In genomic region chr12:30448038-30448437, GRCh38 we compare ENCODE assay signal across 28 cellular contexts.
"Had no signal": no experiment of that assay in that cellular context is flagged by ENCODE, and none has a peak within 500 bp of the region (broad histone marks: within the 10 kb centered on the region; RNA-seq: fewer than 3 reads in every experiment).

No MANE protein-coding gene starts in this region.

- H3K4me3 ChIP-seq: gastrocnemius medialis, hepatocyte, pancreas, prostate gland, sigmoid colon, uterus had no signal

- H3K4me1 ChIP-seq: gastrocnemius medialis, pancreas, prostate gland, sigmoid colon, uterus had no signal

- H3K36me3 ChIP-seq: gastrocnemius medialis, pancreas, prostate gland, sigmoid colon, uterus had no signal

- H3K27ac ChIP-seq: epithelial cell of prostate, gastrocnemius medialis, hepatocyte, pancreas, prostate gland, sigmoid colon, uterus had no signal

- DNase-seq: activated CD4-positive, alpha-beta T cell treated with anti-CD3 and anti-CD28 coated beads for 36 hours; activated CD4-positive, CD25-positive, alpha-beta regulatory T cell; activated CD8-positive, alpha-beta memory T cell treated with anti-CD3 and anti-CD28 coated beads, Interleukin-2, amount 10 ng/mL, durations not matched to agents 7 days and 5 days; activated CD8-positive, alpha-beta T cell treated with anti-CD3 and anti-CD28 coated beads, Interleukin-2, amount 10 ng/mL, durations not matched to agents 7 days and 5 days; activated naive CD4-positive, alpha-beta T cell; activated T-cell treated with anti-CD3 and anti-CD28 coated beads for 4 hours; activated T-cell treated with anti-CD3 and anti-CD28 coated beads, Interleukin-2, amount 50 U/mL, for 72 hours; anterior cingulate cortex; endodermal cell; gastrocnemius medialis; midbrain; naive thymus-derived CD4-positive, alpha-beta T cell; pancreas; retina; sigmoid colon; small intestine; stimulated activated CD4-positive, alpha-beta T cell treated with anti-CD3 and anti-CD28 coated beads, Interleukin-4, amount 100 ng/mL, for 4 hours; stimulated activated CD8-positive, alpha-beta memory T cell treated with anti-CD3 and anti-CD28 coated beads, Interleukin-4, amount 100 ng/mL, for 48 hours; stimulated activated naive CD8-positive, alpha-beta T cell treated with anti-CD3 and anti-CD28 coated beads, Interleukin-15, amount 100 ng/mL, for 72 hours; substantia nigra; uterus had no signal

- H3K79me2 ChIP-seq: hepatocyte had no signal

- ATAC-seq: activated CD4-positive, alpha-beta T cell treated with anti-CD3 and anti-CD28 coated beads for 36 hours; activated CD8-positive, alpha-beta memory T cell treated with anti-CD3 and anti-CD28 coated beads, Interleukin-2, amount 10 ng/mL, durations not matched to agents 7 days and 5 days; activated CD8-positive, alpha-beta T cell treated with anti-CD3 and anti-CD28 coated beads, Interleukin-2, amount 10 ng/mL, durations not matched to agents 7 days and 5 days; activated naive CD4-positive, alpha-beta T cell treated with anti-CD3 and anti-CD28 coated beads, Interleukin-2, amount 50 U/mL, for 72 hours; activated T-cell treated with anti-CD3 and anti-CD28 coated beads, Interleukin-2, amount 50 U/mL, for 72 hours; gastrocnemius medialis; naive thymus-derived CD4-positive, alpha-beta T cell; pancreas; stimulated activated memory B cell treated with anti-CD40 and anti-IgM and Interleukin-4, amounts not matched to agents 10 μg/mL and 1 μg/mL and 100 μg/mL, for 72 hours; stimulated activated naive CD8-positive, alpha-beta T cell treated with anti-CD3 and anti-CD28 coated beads, Interleukin-15, amount 100 ng/mL, for 72 hours had no signal

- H3K9me3 ChIP-seq: pancreas, prostate gland, uterus had no signal

- H2AFZ ChIP-seq: hepatocyte had no signal

- H3K27me3 ChIP-seq: gastrocnemius medialis, hepatocyte, pancreas, sigmoid colon, uterus had no signal

- FAIRE-seq: bronchial epithelial cell, keratinocyte, pancreas, small intestine had no signal

- H3K4me2 ChIP-seq: hepatocyte had no signal
